In the genomic region with DNA sequence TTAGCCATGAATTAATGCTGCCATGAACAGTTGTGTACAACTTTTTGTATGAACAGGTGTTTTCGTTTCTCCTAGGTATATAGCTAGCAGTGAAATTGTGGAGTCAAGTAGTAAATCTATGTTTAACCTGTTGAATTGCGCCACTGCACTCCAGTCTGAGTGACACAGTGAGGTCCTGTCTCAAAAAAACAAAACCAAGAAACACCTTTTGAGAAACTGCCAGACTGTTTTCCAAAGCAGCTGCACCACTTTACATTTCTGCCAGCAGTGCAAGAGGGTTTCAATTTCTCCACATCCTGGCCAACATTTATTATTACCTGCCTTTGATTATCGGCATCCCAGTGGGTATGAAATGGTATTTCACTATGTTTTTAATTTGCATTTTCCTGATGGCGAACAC, we compare ENCODE assay signal across 14 cellular contexts.
"Had no signal": no experiment of that assay in that cellular context is flagged by ENCODE, and none has a peak within 500 bp of the region (broad histone marks: within the 10 kb centered on the region; RNA-seq: fewer than 3 reads in every experiment).

No MANE protein-coding gene starts in this region.

- ATAC-seq: activated CD8-positive, alpha-beta T cell treated with anti-CD3 and anti-CD28 coated beads, Interleukin-2, amount 10 ng/mL, durations not matched to agents 7 days and 5 days; activated naive CD8-positive, alpha-beta T cell treated with anti-CD3 and anti-CD28 coated beads, Interleukin-2, amount 50 U/mL, for 24 hours; gastrocnemius medialis; left ventricle myocardium superior had no signal

- H3K9me3 ChIP-seq: ascending aorta, gastrocnemius medialis, right atrium auricular region, tibial nerve, vagina had no signal

- H3K9me3 Mint-ChIP-seq: activated naive CD8-positive, alpha-beta T cell treated with anti-CD3 and anti-CD28 coated beads, Interleukin-2, amount 50 U/mL, for 24 hours had no signal

- DNase-seq: activated CD4-positive, alpha-beta T cell treated with anti-CD3 and anti-CD28 coated beads for 48 hours; activated CD8-positive, alpha-beta memory T cell treated with anti-CD3 and anti-CD28 coated beads, Interleukin-2, amount 50 U/mL, for 48 hours; activated CD8-positive, alpha-beta T cell treated with anti-CD3 and anti-CD28 coated beads, Interleukin-2, amount 10 ng/mL, durations not matched to agents 7 days and 5 days; activated naive CD8-positive, alpha-beta T cell treated with anti-CD3 and anti-CD28 coated beads, Interleukin-2, amount 50 U/mL, for 24 hours; effector CD4-positive, alpha-beta T cell; gastrocnemius medialis; kidney; left ventricle myocardium superior; mesenchymal stem cell had no signal

- H3K27me3 ChIP-seq: ascending aorta, right atrium auricular region, tibial nerve, vagina had no signal

- H3K4me3 ChIP-seq: ascending aorta, gastrocnemius medialis, right atrium auricular region, skin epidermis, tibial nerve, vagina had no signal

- H3K27ac Mint-ChIP-seq: activated CD8-positive, alpha-beta T cell treated with anti-CD3 and anti-CD28 coated beads, Interleukin-2, amount 10 ng/mL, durations not matched to agents 7 days and 5 days; activated naive CD8-positive, alpha-beta T cell treated with anti-CD3 and anti-CD28 coated beads, Interleukin-2, amount 50 U/mL, for 24 hours had no signal

- H3K4me3 Mint-ChIP-seq: activated CD8-positive, alpha-beta T cell treated with anti-CD3 and anti-CD28 coated beads, Interleukin-2, amount 10 ng/mL, durations not matched to agents 7 days and 5 days; activated naive CD8-positive, alpha-beta T cell treated with anti-CD3 and anti-CD28 coated beads, Interleukin-2, amount 50 U/mL, for 24 hours had no signal

- H3K36me3 ChIP-seq: ascending aorta, gastrocnemius medialis, right atrium auricular region, tibial nerve, vagina had no signal

- H3K27ac ChIP-seq: ascending aorta, gastrocnemius medialis, right atrium auricular region, skin epidermis, vagina had no signal
